8 cellular contexts compared by ENCODE assay signal in genomic region chr4:165326831-165327210, GRCh38. TPM values are rescaled to one million over a fixed set of nuclear protein-coding genes. Genes with fewer than 3 reads are reported as not detected.
DNase-seq lines count a peak whose midpoint lies in the region; TF ChIP-seq lines count a peak whose summit lies in the region.

No MANE protein-coding gene starts in this region.

- no peaks in the 10 kb centered on the region for H3K9me3 Mint-ChIP-seq in activated CD4-positive, alpha-beta memory T cell treated with anti-CD3 and anti-CD28 coated beads, Interleukin-2, amount 10 ng/mL, durations not matched to agents 7 days and 5 days

- peak overlapping the region; percentile 29 to 92 (median 87) for H3K27ac ChIP-seq in spleen

- H3K4me1 ChIP-seq in iPS-15b (ENCODE audit: control insufficient read depth, insufficient read depth, low read length) (peaks cover 11% of the 10 kb centered on the region), spleen (peaks cover 10 to 57% (median 38%) of the 10 kb centered on the region in 6 donors)

- WGBS in spleen, 5 donors, result 0 to 1% (median 1%) methylated on average over 14 of the region's 14 CpGs

- H3K4me1 Mint-ChIP-seq in activated CD4-positive, alpha-beta memory T cell treated with anti-CD3 and anti-CD28 coated beads, Interleukin-2, amount 10 ng/mL, durations not matched to agents 7 days and 5 days, result peaks cover 20% of the 10 kb centered on the region

- no peak overlapping the region for H3K4me3 Mint-ChIP-seq in activated CD4-positive, alpha-beta memory T cell treated with anti-CD3 and anti-CD28 coated beads, Interleukin-2, amount 10 ng/mL, durations not matched to agents 7 days and 5 days

- H3K4me3 ChIP-seq in iPS-15b (ENCODE audit: low read depth, low read length), result peak overlapping the region; percentile 67
- H3K4me3 ChIP-seq in spleen, result peak overlapping the region; percentile 50 to 98 (median 85)

- H3K9ac ChIP-seq in iPS-15b (ENCODE audit: low read depth, low read length), result no peak overlapping the region

- H3K9me3 ChIP-seq in iPS-15b (ENCODE audit: control insufficient read depth, insufficient read depth, low read length) (no peaks in the 10 kb centered on the region), spleen (no peaks in the 10 kb centered on the region)

- intact Hi-C loops in spleen (cut with DNase I; ENCODE audit: low total_unique reads), result loop anchor here (5.0 kb wide), 1 partner anchor 120 kb away; the partner anchor contains the start of gene KLHL2

- no peaks in the 10 kb centered on the region for H3K27me3 ChIP-seq in iPS-15b (ENCODE audit: control insufficient read depth, insufficient read depth, low read length)
- no peaks in the 10 kb centered on the region for H3K27me3 ChIP-seq in spleen (replicated peaks in 1 of 7)

- H3K36me3 ChIP-seq in iPS-15b (ENCODE audit: control insufficient read depth, insufficient read depth, low read length), result no peaks in the 10 kb centered on the region
- H3K36me3 ChIP-seq in spleen, result peaks cover 0 to 23% (median 0%) of the 10 kb centered on the region in 6 donors

- no peaks in the 10 kb centered on the region for H3K27me3 Mint-ChIP-seq in activated CD4-positive, alpha-beta memory T cell treated with anti-CD3 and anti-CD28 coated beads, Interleukin-2, amount 10 ng/mL, durations not matched to agents 7 days and 5 days

- no peak overlapping the region for H3K27ac Mint-ChIP-seq in activated CD4-positive, alpha-beta memory T cell treated with anti-CD3 and anti-CD28 coated beads, Interleukin-2, amount 10 ng/mL, durations not matched to agents 7 days and 5 days

- TF ChIP-seq CTCF in spleen (IDR thresholded peaks at IDR 0.05 in 8 of 11, conservative IDR thresholded peaks at IDR 0.05 in 3 of 11), result no peak

- POLR2A ChIA-PET in activated CD4-positive, alpha-beta memory T cell treated with anti-CD3 and anti-CD28 coated beads, Interleukin-2, amount 10 ng/mL, durations not matched to agents 7 days and 5 days (lab: Charles Lee), result interaction anchor here (0.6 to 1.9 kb wide), 2 partner anchors 14 to 214 kb away, joined by 3 to 6 read pairs; partner anchors contain the start of gene TMEM192

- CTCF ChIA-PET in activated CD4-positive, alpha-beta memory T cell treated with anti-CD3 and anti-CD28 coated beads, Interleukin-2, amount 10 ng/mL, durations not matched to agents 7 days and 5 days (lab: Charles Lee), result interaction anchor here (0.9 to 1.3 kb wide), 8 partner anchors 9 to 214 kb away, joined by 3 to 13 read pairs (median 4); partner anchors contain the start of gene TMEM192

- peak; percentile 28 for DNase-seq in activated T-cell treated with anti-CD3 and anti-CD28 coated beads, Interleukin-2, amount 50 U/mL, for 1 hour
- DNase-seq in activated T-cell treated with anti-CD3 and anti-CD28 coated beads for 4 hours (no peak), HK-2 (ENCODE audit: unreplicated experiment) (peak; percentile 54), spleen (peak; percentile 77), NCI-H774 (lab: John Stamatoyannopoulos, UW) (no peak)
- peak; percentile 34 for DNase-seq in activated CD4-positive, alpha-beta memory T cell treated with anti-CD3 and anti-CD28 coated beads, Interleukin-2, amount 10 ng/mL, durations not matched to agents 7 days and 5 days
- no peak for DNase-seq in activated CD4-positive, CD25-positive, alpha-beta regulatory T cell treated with anti-CD3 and anti-CD28 coated beads, Interleukin-2, amount 50 U/mL, for 72 hours

- no peak for TF ChIP-seq POLR2A in spleen (IDR thresholded peaks at IDR 0.05)

- H3K36me3 Mint-ChIP-seq in activated CD4-positive, alpha-beta memory T cell treated with anti-CD3 and anti-CD28 coated beads, Interleukin-2, amount 10 ng/mL, durations not matched to agents 7 days and 5 days (ENCODE audit: low read depth), result peaks cover 26% of the 10 kb centered on the region

RNA-seq across cellular contexts. Expression of gene MSMO1, which starts 0.6 kb away (rescaled TPM):
- 100 to 1,000 TPM in 1 of 2 experiments, 10 to 100 TPM in 1; 95.1 to 101 TPM for total RNA-seq in activated CD4-positive, alpha-beta memory T cell treated with anti-CD3 and anti-CD28 coated beads, Interleukin-2, amount 10 ng/mL, durations not matched to agents 7 days and 5 days
- 10 to 100 TPM; 14.1 to 27.4 (median 18.7) TPM for total RNA-seq in spleen
- 10 to 100 TPM; 11.0 to 20.6 (median 16.5) TPM for polyA plus RNA-seq in spleen

RNA-seq across cellular contexts. Expression of gene CPE, which starts 52.0 kb away (rescaled TPM):
- total RNA-seq in activated CD4-positive, alpha-beta memory T cell treated with anti-CD3 and anti-CD28 coated beads, Interleukin-2, amount 10 ng/mL, durations not matched to agents 7 days and 5 days, result not detected
- 1 to 10 TPM; 1.5 to 9.8 (median 7.2) TPM for total RNA-seq in spleen
- polyA plus RNA-seq in spleen, result 1 to 10 TPM; 3.2 to 9.7 (median 5.3) TPM

Comparison
In these comparisons a context has a peak if more than half of its experiments do, and no peak if none do; other contexts are left out.
1. DNase-seq: peak in activated T-cell treated with anti-CD3 and anti-CD28 coated beads, Interleukin-2, amount 50 U/mL, for 1 hour (single experiment), HK-2 (single experiment), activated CD4-positive, alpha-beta memory T cell treated with anti-CD3 and anti-CD28 coated beads, Interleukin-2, amount 10 ng/mL, durations not matched to agents 7 days and 5 days (single experiment) and spleen (single experiment); none in activated T-cell treated with anti-CD3 and anti-CD28 coated beads for 4 hours (single experiment), NCI-H774 (single experiment) and activated CD4-positive, CD25-positive, alpha-beta regulatory T cell treated with anti-CD3 and anti-CD28 coated beads, Interleukin-2, amount 50 U/mL, for 72 hours (single experiment).